1 cellular context compared by ENCODE assay signal in the genomic region with DNA sequence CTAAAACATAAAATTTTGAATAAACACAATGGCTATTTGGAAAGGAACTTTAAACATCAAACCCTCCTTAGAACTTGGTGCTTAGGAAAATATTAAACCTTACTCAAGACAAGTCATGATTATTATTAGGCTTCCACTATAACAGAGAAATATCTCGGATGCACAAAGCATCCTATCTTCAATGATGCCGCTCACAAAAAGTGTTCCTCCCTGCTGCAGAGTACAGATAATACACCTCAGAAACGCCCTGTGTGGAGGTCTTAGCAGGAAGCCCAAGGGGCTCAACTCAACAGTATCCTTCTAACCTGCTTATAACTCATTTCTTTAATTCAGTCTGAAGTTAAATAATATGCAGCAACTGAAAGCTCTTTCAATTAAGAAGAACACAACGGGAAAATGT.
TF ChIP-seq lines count a peak whose summit lies in the region.

No MANE protein-coding gene starts in this region.

TF ChIP-seq in K562, 482 proteins besides CTCF, POLR2A, EP300 and RAD21 (continued from another document):
- TF ChIP-seq, protein P1, sequence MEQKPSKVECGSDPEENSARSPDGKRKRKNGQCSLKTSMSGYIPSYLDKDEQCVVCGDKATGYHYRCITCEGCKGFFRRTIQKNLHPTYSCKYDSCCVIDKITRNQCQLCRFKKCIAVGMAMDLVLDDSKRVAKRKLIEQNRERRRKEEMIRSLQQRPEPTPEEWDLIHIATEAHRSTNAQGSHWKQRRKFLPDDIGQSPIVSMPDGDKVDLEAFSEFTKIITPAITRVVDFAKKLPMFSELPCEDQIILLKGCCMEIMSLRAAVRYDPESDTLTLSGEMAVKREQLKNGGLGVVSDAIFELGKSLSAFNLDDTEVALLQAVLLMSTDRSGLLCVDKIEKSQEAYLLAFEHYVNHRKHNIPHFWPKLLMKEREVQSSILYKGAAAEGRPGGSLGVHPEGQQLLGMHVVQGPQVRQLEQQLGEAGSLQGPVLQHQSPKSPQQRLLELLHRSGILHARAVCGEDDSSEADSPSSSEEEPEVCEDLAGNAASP (IDR thresholded peaks at IDR 0.05), result no peak
- no peak for TF ChIP-seq POLR2G (IDR thresholded peaks at IDR 0.05; ENCODE audit: low read depth, low read length)
- TF ChIP-seq OTX1 (CRISPR knock-in tag; IDR thresholded peaks at IDR 0.05), result no peak
- no peak for TF ChIP-seq ZNF3 (CRISPR knock-in tag; IDR thresholded peaks at IDR 0.05)
- TF ChIP-seq HCFC1 (IDR thresholded peaks at IDR 0.05; ENCODE audit: low read depth, low read length), result no peak
- TF ChIP-seq FOXK1 (CRISPR knock-in tag; IDR thresholded peaks at IDR 0.05; ENCODE audit: borderline replicate concordance), result no peak
- TF ChIP-seq, protein P2, sequence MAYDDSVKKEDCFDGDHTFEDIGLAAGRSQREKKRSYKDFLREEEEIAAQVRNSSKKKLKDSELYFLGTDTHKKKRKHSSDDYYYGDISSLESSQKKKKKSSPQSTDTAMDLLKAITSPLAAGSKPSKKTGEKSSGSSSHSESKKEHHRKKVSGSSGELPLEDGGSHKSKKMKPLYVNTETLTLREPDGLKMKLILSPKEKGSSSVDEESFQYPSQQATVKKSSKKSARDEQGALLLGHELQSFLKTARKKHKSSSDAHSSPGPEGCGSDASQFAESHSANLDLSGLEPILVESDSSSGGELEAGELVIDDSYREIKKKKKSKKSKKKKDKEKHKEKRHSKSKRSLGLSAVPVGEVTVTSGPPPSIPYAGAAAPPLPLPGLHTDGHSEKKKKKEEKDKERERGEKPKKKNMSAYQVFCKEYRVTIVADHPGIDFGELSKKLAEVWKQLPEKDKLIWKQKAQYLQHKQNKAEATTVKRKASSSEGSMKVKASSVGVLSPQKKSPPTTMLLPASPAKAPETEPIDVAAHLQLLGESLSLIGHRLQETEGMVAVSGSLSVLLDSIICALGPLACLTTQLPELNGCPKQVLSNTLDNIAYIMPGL (CRISPR knock-in tag; IDR thresholded peaks at IDR 0.05), result no peak
- TF ChIP-seq, protein P3, sequence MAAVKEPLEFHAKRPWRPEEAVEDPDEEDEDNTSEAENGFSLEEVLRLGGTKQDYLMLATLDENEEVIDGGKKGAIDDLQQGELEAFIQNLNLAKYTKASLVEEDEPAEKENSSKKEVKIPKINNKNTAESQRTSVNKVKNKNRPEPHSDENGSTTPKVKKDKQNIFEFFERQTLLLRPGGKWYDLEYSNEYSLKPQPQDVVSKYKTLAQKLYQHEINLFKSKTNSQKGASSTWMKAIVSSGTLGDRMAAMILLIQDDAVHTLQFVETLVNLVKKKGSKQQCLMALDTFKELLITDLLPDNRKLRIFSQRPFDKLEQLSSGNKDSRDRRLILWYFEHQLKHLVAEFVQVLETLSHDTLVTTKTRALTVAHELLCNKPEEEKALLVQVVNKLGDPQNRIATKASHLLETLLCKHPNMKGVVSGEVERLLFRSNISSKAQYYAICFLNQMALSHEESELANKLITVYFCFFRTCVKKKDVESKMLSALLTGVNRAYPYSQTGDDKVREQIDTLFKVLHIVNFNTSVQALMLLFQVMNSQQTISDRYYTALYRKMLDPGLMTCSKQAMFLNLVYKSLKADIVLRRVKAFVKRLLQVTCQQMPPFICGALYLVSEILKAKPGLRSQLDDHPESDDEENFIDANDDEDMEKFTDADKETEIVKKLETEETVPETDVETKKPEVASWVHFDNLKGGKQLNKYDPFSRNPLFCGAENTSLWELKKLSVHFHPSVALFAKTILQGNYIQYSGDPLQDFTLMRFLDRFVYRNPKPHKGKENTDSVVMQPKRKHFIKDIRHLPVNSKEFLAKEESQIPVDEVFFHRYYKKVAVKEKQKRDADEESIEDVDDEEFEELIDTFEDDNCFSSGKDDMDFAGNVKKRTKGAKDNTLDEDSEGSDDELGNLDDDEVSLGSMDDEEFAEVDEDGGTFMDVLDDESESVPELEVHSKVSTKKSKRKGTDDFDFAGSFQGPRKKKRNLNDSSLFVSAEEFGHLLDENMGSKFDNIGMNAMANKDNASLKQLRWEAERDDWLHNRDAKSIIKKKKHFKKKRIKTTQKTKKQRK (IDR thresholded peaks at IDR 0.05; ENCODE audit: borderline replicate concordance, low read depth, low read length), result no peak
- TF ChIP-seq, protein P4, sequence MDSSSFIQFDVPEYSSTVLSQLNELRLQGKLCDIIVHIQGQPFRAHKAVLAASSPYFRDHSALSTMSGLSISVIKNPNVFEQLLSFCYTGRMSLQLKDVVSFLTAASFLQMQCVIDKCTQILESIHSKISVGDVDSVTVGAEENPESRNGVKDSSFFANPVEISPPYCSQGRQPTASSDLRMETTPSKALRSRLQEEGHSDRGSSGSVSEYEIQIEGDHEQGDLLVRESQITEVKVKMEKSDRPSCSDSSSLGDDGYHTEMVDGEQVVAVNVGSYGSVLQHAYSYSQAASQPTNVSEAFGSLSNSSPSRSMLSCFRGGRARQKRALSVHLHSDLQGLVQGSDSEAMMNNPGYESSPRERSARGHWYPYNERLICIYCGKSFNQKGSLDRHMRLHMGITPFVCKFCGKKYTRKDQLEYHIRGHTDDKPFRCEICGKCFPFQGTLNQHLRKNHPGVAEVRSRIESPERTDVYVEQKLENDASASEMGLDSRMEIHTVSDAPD (CRISPR knock-in tag; IDR thresholded peaks at IDR 0.05), result no peak
- TF ChIP-seq GABPB1 (CRISPR knock-in tag; IDR thresholded peaks at IDR 0.05), result no peak
- TF ChIP-seq, protein P5, sequence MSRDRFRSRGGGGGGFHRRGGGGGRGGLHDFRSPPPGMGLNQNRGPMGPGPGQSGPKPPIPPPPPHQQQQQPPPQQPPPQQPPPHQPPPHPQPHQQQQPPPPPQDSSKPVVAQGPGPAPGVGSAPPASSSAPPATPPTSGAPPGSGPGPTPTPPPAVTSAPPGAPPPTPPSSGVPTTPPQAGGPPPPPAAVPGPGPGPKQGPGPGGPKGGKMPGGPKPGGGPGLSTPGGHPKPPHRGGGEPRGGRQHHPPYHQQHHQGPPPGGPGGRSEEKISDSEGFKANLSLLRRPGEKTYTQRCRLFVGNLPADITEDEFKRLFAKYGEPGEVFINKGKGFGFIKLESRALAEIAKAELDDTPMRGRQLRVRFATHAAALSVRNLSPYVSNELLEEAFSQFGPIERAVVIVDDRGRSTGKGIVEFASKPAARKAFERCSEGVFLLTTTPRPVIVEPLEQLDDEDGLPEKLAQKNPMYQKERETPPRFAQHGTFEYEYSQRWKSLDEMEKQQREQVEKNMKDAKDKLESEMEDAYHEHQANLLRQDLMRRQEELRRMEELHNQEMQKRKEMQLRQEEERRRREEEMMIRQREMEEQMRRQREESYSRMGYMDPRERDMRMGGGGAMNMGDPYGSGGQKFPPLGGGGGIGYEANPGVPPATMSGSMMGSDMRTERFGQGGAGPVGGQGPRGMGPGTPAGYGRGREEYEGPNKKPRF (IDR thresholded peaks at IDR 0.05; ENCODE audit: low read depth, low read length), result no peak
TF ChIP-seq in K562: peak in this region for 22.
